In the genomic region with DNA sequence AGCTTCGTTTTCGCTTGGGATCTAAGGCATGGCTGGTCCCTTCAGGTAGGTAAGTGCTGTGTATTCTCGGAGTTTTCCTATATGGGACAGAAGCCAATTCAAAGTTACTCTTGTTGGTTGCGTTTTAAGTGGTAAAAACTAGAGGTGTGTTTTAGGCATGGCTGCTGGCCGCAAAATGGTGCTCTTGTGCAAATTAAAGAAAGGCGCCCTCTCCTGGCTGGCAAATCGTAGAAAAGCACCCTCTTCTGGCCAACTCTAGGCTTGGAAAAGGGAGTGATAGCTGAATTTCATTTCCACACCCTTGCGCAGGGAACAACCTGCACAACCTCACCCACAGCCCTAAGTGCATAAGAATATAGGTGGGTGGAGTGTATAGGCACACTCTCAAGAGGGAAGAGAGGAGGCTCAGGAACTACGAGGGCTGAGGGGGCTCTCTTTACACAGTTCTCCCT, we compare ENCODE assay signal across 9 cellular contexts. TPM values are rescaled to one million over a fixed set of nuclear protein-coding genes. Genes with fewer than 3 reads are reported as not detected.
DNase-seq lines count a peak whose midpoint lies in the region; ATAC-seq lines count a peak whose summit lies in the region.
"Had no signal": no experiment of that assay in that cellular context is flagged by ENCODE, and none has a peak within 500 bp of the region (broad histone marks: within the 10 kb centered on the region; RNA-seq: fewer than 3 reads in every experiment).

No MANE protein-coding gene starts in this region.

- H3K4me1 ChIP-seq in mesendoderm (ENCODE audit: control insufficient read depth, low read depth, low read length), result no peaks in the 10 kb centered on the region

- ATAC-seq in HG03196 (IDR thresholded peaks at IDR 0.05; ENCODE audit: unreplicated experiment) (no peak), GM18870 (IDR thresholded peaks at IDR 0.05; ENCODE audit: unreplicated experiment) (no peak), GM21526 (IDR thresholded peaks at IDR 0.05; ENCODE audit: low FRiP score, unreplicated experiment) (no peak)

- no peaks in the 10 kb centered on the region for H3K79me1 ChIP-seq in mesendoderm (ENCODE audit: low read length)

- no peak overlapping the region for H2BK15ac ChIP-seq in mesendoderm (replicated peaks; ENCODE audit: low read depth)

- H3K27ac ChIP-seq in mesendoderm (ENCODE audit: low read depth, low read length), result no peak overlapping the region

- H3K56ac ChIP-seq in mesendoderm (ENCODE audit: low read length), result no peak overlapping the region

- H3K9ac ChIP-seq in mesendoderm (ENCODE audit: low read length), result no peak overlapping the region

- WGBS in mesendoderm (ENCODE audit: extremely low coverage, insufficient coverage, low lambda C conversion rate), result no CpG with 5 or more reads among the region's 9 CpGs

- H3K4ac ChIP-seq in mesendoderm (ENCODE audit: low read depth, low read length), result no peak overlapping the region

- no peaks in the 10 kb centered on the region for H3K27me3 ChIP-seq in mesendoderm (ENCODE audit: insufficient read depth, low read length, poor library complexity)

- H3K4me2 ChIP-seq in mesendoderm (ENCODE audit: low read length), result no peak overlapping the region

- no peak overlapping the region for H3K4me3 ChIP-seq in mesendoderm (ENCODE audit: low read length)

- H3K23ac ChIP-seq in mesendoderm (ENCODE audit: low read length), result no peak overlapping the region

- H4K5ac ChIP-seq in mesendoderm (ENCODE audit: low read length), result no peak overlapping the region

- H4K8ac ChIP-seq in mesendoderm (ENCODE audit: low read depth, low read length), result no peak overlapping the region

- no peaks in the 10 kb centered on the region for H3K79me2 ChIP-seq in mesendoderm (ENCODE audit: control insufficient read depth, insufficient read depth, low read length)

- DNase-seq in activated gamma-delta T cell treated with Interleukin-2 at 50 U/mL for 16 hours (peak; percentile 11), activated gamma-delta T cell (lab: John Stamatoyannopoulos, UW) (no peak), NCI-H2227 (lab: John Stamatoyannopoulos, UW; ENCODE audit: unreplicated experiment) (peak; percentile 37), astrocyte of the hippocampus (ENCODE audit: low read depth, low spot score) (peak; percentile 26), mesendoderm (peak; percentile 63)
- DNase-seq: activated naive CD8-positive, alpha-beta T cell treated with anti-CD3 and anti-CD28 coated beads, Interleukin-2, amount 10 ng/mL, durations not matched to agents 7 days and 5 days had no signal

- H3K18ac ChIP-seq in mesendoderm (ENCODE audit: low read length), result no peak overlapping the region

- H2AK5ac ChIP-seq in mesendoderm (ENCODE audit: low read length), result no peak overlapping the region

- H2BK5ac ChIP-seq in mesendoderm (ENCODE audit: low read length), result no peak overlapping the region

- H2BK120ac ChIP-seq in mesendoderm (ENCODE audit: low read depth, low read length), result no peak overlapping the region

- no peaks in the 10 kb centered on the region for H3K36me3 ChIP-seq in mesendoderm (ENCODE audit: control insufficient read depth, insufficient read depth, low read length)

RNA-seq across cellular contexts. Expression of a gene that starts 23.5 kb away (rescaled TPM):
- polyA plus RNA-seq in mesendoderm (2013, experiment 1 of 2), result 0.01 TPM
- not detected for polyA plus RNA-seq in mesendoderm (2013, experiment 2 of 2)
